Comparison of ENCODE assay signal across 8 cellular contexts in the genomic region with DNA sequence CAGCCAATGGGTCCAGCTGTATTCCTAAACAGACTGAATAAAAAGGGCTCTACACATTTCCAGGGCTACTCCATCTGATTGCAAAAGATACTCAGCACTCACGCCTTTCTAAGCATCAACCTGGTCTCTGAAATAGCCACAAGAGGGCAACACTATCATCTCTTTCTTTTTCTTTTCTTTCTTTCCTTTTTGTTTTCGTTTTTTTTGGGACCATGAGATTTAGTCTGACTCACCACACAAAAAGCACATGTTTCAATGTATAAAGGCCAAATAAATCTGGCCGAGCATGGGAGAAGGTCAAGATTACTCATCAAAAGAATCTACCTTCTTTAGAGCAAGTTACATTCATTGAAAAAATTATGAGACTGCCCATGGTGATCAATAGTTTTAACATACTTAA.
DNase-seq lines count a peak whose midpoint lies in the region; ATAC-seq and TF ChIP-seq lines count a peak whose summit lies in the region.

No MANE protein-coding gene starts in this region.

- BruUV-seq in Panc1 (replicated peaks; lab: Mats Ljungman, UMichigan), result no TSS peak

- H3K27me3 ChIP-seq in Panc1 (ENCODE audit: control insufficient read depth, insufficient read depth, low read length), result no peaks in the 10 kb centered on the region
- no peaks in the 10 kb centered on the region for H3K27me3 ChIP-seq in tibial artery

- H3K27ac ChIP-seq in Panc1 (ENCODE audit: low read length) (no peak overlapping the region), tibial artery (no peak overlapping the region)

- ATAC-seq in Panc1 (no peak), GM19023 (IDR thresholded peaks at IDR 0.05; ENCODE audit: unreplicated experiment) (no peak)

- in situ Hi-C loops in Panc1 (cut with HindIII; ENCODE audit: low pct_unique_long_range_greater_than_20kb, low sequenced_read_pairs), result no loop called here

- no peaks in the 10 kb centered on the region for H3K4me1 ChIP-seq in Panc1 (ENCODE audit: control insufficient read depth, insufficient read depth, low read length)
- peaks cover 0 to 10% (median 0%) of the 10 kb centered on the region in 4 donors for H3K4me1 ChIP-seq in tibial artery

- DNase-seq in NCI-H82 (lab: John Stamatoyannopoulos, UW), result peak; percentile 34
- DNase-seq in NCI-H82 treated with DMSO at 0.1 percent for 48 hours (lab: John Stamatoyannopoulos, UW; ENCODE audit: unreplicated experiment), result no peak
- no peak for DNase-seq in Panc1 (ENCODE audit: low read depth, low spot score)
- DNase-seq in foreskin melanocyte, result peak; percentile 34
- no peak for DNase-seq in tibial artery
- no peak for DNase-seq in mesenteric fat pad (ENCODE audit: low spot score)
- no peak for DNase-seq in NCI-H2171 treated with DMSO at 0.1 percent for 48 hours (lab: John Stamatoyannopoulos, UW)

- no peak overlapping the region for H3K4me3 ChIP-seq in Panc1 (ENCODE audit: low read depth in 2 of 2, low read length in 2 of 2)
- no peak overlapping the region for H3K4me3 ChIP-seq in tibial artery

- no peaks in the 10 kb centered on the region for H3K36me3 ChIP-seq in Panc1 (ENCODE audit: control insufficient read depth, insufficient read depth, low read length)
- no peaks in the 10 kb centered on the region for H3K36me3 ChIP-seq in tibial artery

- H3K9me3 ChIP-seq in Panc1 (ENCODE audit: control insufficient read depth, insufficient read depth, low read depth, low read length) (no peaks in the 10 kb centered on the region), tibial artery (no peaks in the 10 kb centered on the region)

- intact Hi-C loops in Panc1 (cut with micrococcal nuclease; ENCODE audit: unreplicated experiment) (loop anchor here (10.0 kb wide), 1 partner anchor 491 kb away; a partner anchor contains a TSS), tibial artery (cut with DNase I; ENCODE audit: low total_unique reads) (loop anchor here (5.0 kb wide), 1 partner anchor 274 kb away; no protein-coding TSS in a partner anchor)

- TF ChIP-seq CTCF in Panc1 (IDR thresholded peaks at IDR 0.05) (peak; percentile 34; the same call in 1 of the 2 replicates), tibial artery (IDR thresholded peaks at IDR 0.05) (peak; percentile 44 to 62)

- CTCF ChIA-PET in Panc1 (lab: Charles Lee), result no interaction called here

- POLR2A ChIA-PET in Panc1 (lab: Charles Lee), result no interaction called here

Comparison
In these comparisons a context has a peak if more than half of its experiments do, and no peak if none do; other contexts are left out.
1. DNase-seq: peak in NCI-H82 (single experiment) and foreskin melanocyte (single experiment); none in NCI-H82 treated with DMSO at 0.1 percent for 48 hours (single experiment), Panc1 (single experiment), tibial artery (0 of 2), mesenteric fat pad (single experiment) and NCI-H2171 treated with DMSO at 0.1 percent for 48 hours (single experiment).